Comparison of ENCODE assay signal across 29 cellular contexts in genomic region chr15:88337993-88338392, GRCh38.
DNase-seq lines count a peak whose midpoint lies in the region; ATAC-seq, FAIRE-seq and TF ChIP-seq lines count a peak whose summit lies in the region.
"Had no signal": no experiment of that assay in that cellular context is flagged by ENCODE, and none has a peak within 500 bp of the region (broad histone marks: within the 10 kb centered on the region; RNA-seq: fewer than 3 reads in every experiment).

No MANE protein-coding gene starts in this region.

- no peak overlapping the region for H3K9ac ChIP-seq in keratinocyte (ENCODE audit: control insufficient read depth, extremely low read depth, insufficient read depth, low read length)

- 0 out of 2 replicates have a peak overlapping the region, but pooled peaks have one; percentile 32 for H2AFZ ChIP-seq in GM23338
- no peak overlapping the region for H2AFZ ChIP-seq in keratinocyte (ENCODE audit: control insufficient read depth, low read length)

- H3K27ac ChIP-seq in GM23338 (ENCODE audit: low read depth) (no peak overlapping the region), keratinocyte (ENCODE audit: control insufficient read depth, insufficient read depth, low read length) (no peak overlapping the region), spleen (no peak overlapping the region)
- H3K27ac ChIP-seq: adrenal gland, body of pancreas, dorsolateral prefrontal cortex, upper lobe of left lung had no signal

- no peak for FAIRE-seq in keratinocyte (lab: Jason Lieb, UNC)
- FAIRE-seq: endothelial cell of umbilical vein, islet of Langerhans, RCC 7860 had no signal

- H3K27me3 ChIP-seq in GM23338 (ENCODE audit: insufficient read depth) = no peaks in the 10 kb centered on the region
- H3K27me3 ChIP-seq in keratinocyte (ENCODE audit: control insufficient read depth, extremely low read depth, insufficient read depth, low read length) = no peaks in the 10 kb centered on the region
- H3K27me3 ChIP-seq in spleen (replicated peaks in 1 of 7) = peaks cover 0 to 34% (median 0%) of the 10 kb centered on the region in 7 donors
- H3K27me3 ChIP-seq: adrenal gland, body of pancreas, upper lobe of left lung had no signal

- CTCF ChIA-PET in AG04449 (lab: Yijun Ruan, JAX) = interaction anchor here (0.9 to 1.4 kb wide), 5 partner anchors 10 to 117 kb away, joined by 3 to 4 read pairs (median 4); no protein-coding TSS in a partner anchor
- CTCF ChIA-PET in activated CD8-positive, alpha-beta T cell treated with anti-CD3 and anti-CD28 coated beads for 36 hours (lab: Charles Lee) = no interaction called here

- H3K9me3 ChIP-seq in keratinocyte (ENCODE audit: control insufficient read depth, low read depth, low read length) (no peaks in the 10 kb centered on the region), spleen (no peaks in the 10 kb centered on the region)
- H3K9me3 ChIP-seq: adrenal gland, body of pancreas, upper lobe of left lung had no signal

- no peak overlapping the region for H3K27ac Mint-ChIP-seq in GM23338
- H3K27ac Mint-ChIP-seq in activated CD8-positive, alpha-beta T cell treated with anti-CD3 and anti-CD28 coated beads for 36 hours = no peak overlapping the region
- H3K27ac Mint-ChIP-seq: activated CD4-positive, alpha-beta T cell treated with anti-CD3 and anti-CD28 coated beads, Interleukin-2, amount 10 ng/mL, durations not matched to agents 7 days and 5 days; activated T-cell treated with anti-CD3 and anti-CD28 coated beads, Interleukin-2, amount 50 U/mL, for 72 hours; CD14-positive monocyte; naive thymus-derived CD8-positive, alpha-beta T cell; stimulated activated effector memory CD8-positive, alpha-beta T cell treated with anti-CD3 and anti-CD28 coated beads, Interleukin-12 subunit alpha, Interleukin-12 subunit beta, amount 100 ng/mL, for 72 hours had no signal

- H4K20me1 ChIP-seq in GM23338 (replicated peaks; ENCODE audit: insufficient read depth) (no peaks in the 10 kb centered on the region), keratinocyte (ENCODE audit: control insufficient read depth, extremely low read depth, insufficient read depth, low read length) (no peaks in the 10 kb centered on the region)

- intact Hi-C loops in spleen (cut with DNase I; ENCODE audit: low total_unique reads) = no loop called here
- intact Hi-C loops in activated CD8-positive, alpha-beta T cell treated with anti-CD3 and anti-CD28 coated beads for 36 hours (cut with micrococcal nuclease) = no loop called here

- H3K79me2 ChIP-seq in GM23338 (replicated peaks; ENCODE audit: insufficient read depth) (no peaks in the 10 kb centered on the region), keratinocyte (ENCODE audit: control insufficient read depth, insufficient read depth, low read length) (no peaks in the 10 kb centered on the region)

- no peaks in the 10 kb centered on the region for H3K9me1 ChIP-seq in keratinocyte (ENCODE audit: control insufficient read depth, extremely low read depth, insufficient read depth, low read length)

- H3K36me3 ChIP-seq in GM23338 (ENCODE audit: insufficient read depth) (no peaks in the 10 kb centered on the region), keratinocyte (ENCODE audit: control insufficient read depth in 2 of 2, extremely low read depth in 1 of 2, insufficient read depth in 2 of 2, low read length in 2 of 2) (no peaks in the 10 kb centered on the region), spleen (no peaks in the 10 kb centered on the region)
- H3K36me3 ChIP-seq: adrenal gland, upper lobe of left lung had no signal

- H3K9me3 Mint-ChIP-seq in GM23338 = no peaks in the 10 kb centered on the region
- H3K9me3 Mint-ChIP-seq in activated CD8-positive, alpha-beta T cell treated with anti-CD3 and anti-CD28 coated beads for 36 hours = no peaks in the 10 kb centered on the region
- H3K9me3 Mint-ChIP-seq: activated CD4-positive, alpha-beta T cell treated with anti-CD3 and anti-CD28 coated beads, Interleukin-2, amount 10 ng/mL, durations not matched to agents 7 days and 5 days; activated T-cell treated with anti-CD3 and anti-CD28 coated beads, Interleukin-2, amount 50 U/mL, for 72 hours; naive thymus-derived CD8-positive, alpha-beta T cell; stimulated activated effector memory CD8-positive, alpha-beta T cell treated with anti-CD3 and anti-CD28 coated beads, Interleukin-12 subunit alpha, Interleukin-12 subunit beta, amount 100 ng/mL, for 72 hours had no signal

- POLR2A ChIA-PET in AG04449 (lab: Yijun Ruan, JAX) = no interaction called here
- POLR2A ChIA-PET in activated CD8-positive, alpha-beta T cell treated with anti-CD3 and anti-CD28 coated beads for 36 hours (lab: Charles Lee) = no interaction called here

- peaks cover 2% of the 10 kb centered on the region for H3K27me3 Mint-ChIP-seq in GM23338 (ENCODE audit: insufficient read depth, low read depth, poor library complexity)
- H3K27me3 Mint-ChIP-seq in activated CD8-positive, alpha-beta T cell treated with anti-CD3 and anti-CD28 coated beads for 36 hours = no peaks in the 10 kb centered on the region

- peak; percentile 4 for TF ChIP-seq CTCF in AG04449 (IDR thresholded peaks at IDR 0.05; ENCODE audit: insufficient read depth, low read length, missing control alignments)
- peak; percentile 36 to 41 for TF ChIP-seq CTCF in GM23338 (conservative IDR thresholded peaks at IDR 0.05; ENCODE audit: low read depth in 2 of 2)
- TF ChIP-seq CTCF in keratinocyte (optimal IDR thresholded peaks at IDR 0.05 in 1 of 3, IDR thresholded peaks at IDR 0.05 in 1 of 3, conservative IDR thresholded peaks at IDR 0.05 in 1 of 3; ENCODE audit: extremely low read depth in 1 of 3, insufficient read depth in 2 of 3, low read length in 3 of 3) = peak in 2 of 3 experiments; percentile 4 to 14
- TF ChIP-seq CTCF in spleen (IDR thresholded peaks at IDR 0.05 in 8 of 11, conservative IDR thresholded peaks at IDR 0.05 in 3 of 11) = no peak
- TF ChIP-seq CTCF in activated CD8-positive, alpha-beta T cell treated with anti-CD3 and anti-CD28 coated beads for 36 hours (IDR thresholded peaks at IDR 0.05) = no peak

- H3K4me3 Mint-ChIP-seq in GM23338 = no peak overlapping the region
- H3K4me3 Mint-ChIP-seq in activated CD8-positive, alpha-beta T cell treated with anti-CD3 and anti-CD28 coated beads for 36 hours = no peak overlapping the region
- H3K4me3 Mint-ChIP-seq: activated CD4-positive, alpha-beta T cell treated with anti-CD3 and anti-CD28 coated beads, Interleukin-2, amount 10 ng/mL, durations not matched to agents 7 days and 5 days; activated T-cell treated with anti-CD3 and anti-CD28 coated beads, Interleukin-2, amount 50 U/mL, for 72 hours; CD14-positive monocyte; naive thymus-derived CD8-positive, alpha-beta T cell; stimulated activated effector memory CD8-positive, alpha-beta T cell treated with anti-CD3 and anti-CD28 coated beads, Interleukin-12 subunit alpha, Interleukin-12 subunit beta, amount 100 ng/mL, for 72 hours had no signal

- peak; percentile 66 for ATAC-seq in GM23338
- no peak for ATAC-seq in activated CD8-positive, alpha-beta T cell treated with anti-CD3 and anti-CD28 coated beads for 36 hours
- ATAC-seq: activated T-cell treated with anti-CD3 and anti-CD28 coated beads, Interleukin-2, amount 50 U/mL, for 72 hours; body of pancreas; naive thymus-derived CD8-positive, alpha-beta T cell; stimulated activated effector memory CD8-positive, alpha-beta T cell treated with anti-CD3 and anti-CD28 coated beads, Interleukin-12 subunit alpha, Interleukin-12 subunit beta, amount 100 ng/mL, for 72 hours had no signal

- in situ Hi-C loops in SK-MEL-5 (cut with HindIII; ENCODE audit: low pct_unique_long_range_greater_than_20kb, low sequenced_read_pairs) = no loop called here

- H3K4me2 ChIP-seq in GM23338 (no peak overlapping the region), keratinocyte (ENCODE audit: control insufficient read depth, extremely low read depth, insufficient read depth, low read depth, low read length) (no peak overlapping the region)

- H3K4me1 ChIP-seq in GM23338 (ENCODE audit: insufficient read depth) (no peaks in the 10 kb centered on the region), keratinocyte (ENCODE audit: control insufficient read depth, extremely low read depth, insufficient read depth, low read length) (no peaks in the 10 kb centered on the region), spleen (no peaks in the 10 kb centered on the region)
- H3K4me1 ChIP-seq: adrenal gland, body of pancreas, upper lobe of left lung had no signal

- H3K9me2 ChIP-seq in GM23338 (ENCODE audit: insufficient read depth) = no peaks in the 10 kb centered on the region

- no peak for TF ChIP-seq POLR2A in spleen (IDR thresholded peaks at IDR 0.05)

- H3K4me3 ChIP-seq in AG04449 (ENCODE audit: low read depth, low read length) (no peak overlapping the region), GM23338 (no peak overlapping the region), keratinocyte (ENCODE audit: control insufficient read depth in 2 of 3, extremely low read depth in 1 of 3, insufficient read depth in 2 of 3, low read depth in 1 of 3, low read length in 3 of 3) (no peak overlapping the region), spleen (no peak overlapping the region)
- H3K4me3 ChIP-seq: adrenal gland, body of pancreas, dorsolateral prefrontal cortex, upper lobe of left lung had no signal

- DNase-seq in AG04449 (ENCODE audit: low read depth, low spot score) (no peak), GM23338 (ENCODE audit: low spot score) (peak; percentile 25), SK-MEL-5 (ENCODE audit: low read depth, low spot score) (peak; percentile 20), keratinocyte (ENCODE audit: low read depth, low spot score) (no peak), spleen (no peak), NCI-H2029 treated with DMSO at 0.1 percent for 48 hours (lab: John Stamatoyannopoulos, UW) (no peak), pons (ENCODE audit: low spot score) (no peak)
- DNase-seq in activated CD8-positive, alpha-beta T cell treated with anti-CD3 and anti-CD28 coated beads for 36 hours = no peak
- DNase-seq: activated CD4-positive, alpha-beta T cell treated with anti-CD3 and anti-CD28 coated beads, Interleukin-2, amount 10 ng/mL, durations not matched to agents 7 days and 5 days; activated naive CD4-positive, alpha-beta T cell treated with Interleukin-2 at 50 U/mL for 16 hours; activated T-cell treated with anti-CD3 and anti-CD28 coated beads, Interleukin-2, amount 50 U/mL, for 72 hours; adrenal gland; body of pancreas; dorsolateral prefrontal cortex; Kasumi-1; midbrain; naive thymus-derived CD8-positive, alpha-beta T cell; NCI-H1048; NCI-H1694 treated with DMSO at 0.1 percent for 48 hours; NCI-H69; occipital lobe; retina; stimulated activated CD4-positive, alpha-beta T cell treated with anti-CD3 and anti-CD28 coated beads, Interleukin-4, amount 100 ng/mL, for 24 hours; upper lobe of left lung had no signal

- 10 to 19% (median 14%) methylated on average over 1 of the region's 1 CpG for WGBS in spleen, 5 donors

- H3K4me1 Mint-ChIP-seq in GM23338 = peaks cover 2% of the 10 kb centered on the region; the same call in 2 of the 3 replicates
- no peaks in the 10 kb centered on the region for H3K4me1 Mint-ChIP-seq in activated CD8-positive, alpha-beta T cell treated with anti-CD3 and anti-CD28 coated beads for 36 hours (ENCODE audit: low read depth)
- H3K4me1 Mint-ChIP-seq: activated CD4-positive, alpha-beta T cell treated with anti-CD3 and anti-CD28 coated beads, Interleukin-2, amount 10 ng/mL, durations not matched to agents 7 days and 5 days; CD14-positive monocyte; naive thymus-derived CD8-positive, alpha-beta T cell; stimulated activated effector memory CD8-positive, alpha-beta T cell treated with anti-CD3 and anti-CD28 coated beads, Interleukin-12 subunit alpha, Interleukin-12 subunit beta, amount 100 ng/mL, for 72 hours had no signal

- no peaks in the 10 kb centered on the region for H3F3A ChIP-seq in GM23338 (replicated peaks; ENCODE audit: low read depth)

- dilution Hi-C loops in keratinocyte (cut with MboI; ENCODE audit: extremely low pct_ligation_motif_present, low sequenced_read_pairs) = no loop called here

- H3K36me3 Mint-ChIP-seq in GM23338 (ENCODE audit: low read depth) = no peaks in the 10 kb centered on the region
- H3K36me3 Mint-ChIP-seq in activated CD8-positive, alpha-beta T cell treated with anti-CD3 and anti-CD28 coated beads for 36 hours (ENCODE audit: low read depth) = no peaks in the 10 kb centered on the region
- H3K36me3 Mint-ChIP-seq: CD14-positive monocyte; naive thymus-derived CD8-positive, alpha-beta T cell; stimulated activated effector memory CD8-positive, alpha-beta T cell treated with anti-CD3 and anti-CD28 coated beads, Interleukin-12 subunit alpha, Interleukin-12 subunit beta, amount 100 ng/mL, for 72 hours had no signal

Comparison
In these comparisons a context has a peak if more than half of its experiments do, and no peak if none do; other contexts are left out.
1. DNase-seq: peak in GM23338 (single experiment) and SK-MEL-5 (single experiment); none in AG04449 (single experiment), keratinocyte (single experiment), spleen (single experiment), NCI-H2029 treated with DMSO at 0.1 percent for 48 hours (single experiment), activated CD8-positive, alpha-beta T cell treated with anti-CD3 and anti-CD28 coated beads for 36 hours (single experiment) and pons (single experiment).
2. CTCF ChIP-seq: peak in AG04449 (single experiment), GM23338 (2 of 2) and keratinocyte (2 of 3); none in spleen (0 of 11) and activated CD8-positive, alpha-beta T cell treated with anti-CD3 and anti-CD28 coated beads for 36 hours (single experiment).